Comparison of ENCODE assay signal across 8 cellular contexts in the genomic region with DNA sequence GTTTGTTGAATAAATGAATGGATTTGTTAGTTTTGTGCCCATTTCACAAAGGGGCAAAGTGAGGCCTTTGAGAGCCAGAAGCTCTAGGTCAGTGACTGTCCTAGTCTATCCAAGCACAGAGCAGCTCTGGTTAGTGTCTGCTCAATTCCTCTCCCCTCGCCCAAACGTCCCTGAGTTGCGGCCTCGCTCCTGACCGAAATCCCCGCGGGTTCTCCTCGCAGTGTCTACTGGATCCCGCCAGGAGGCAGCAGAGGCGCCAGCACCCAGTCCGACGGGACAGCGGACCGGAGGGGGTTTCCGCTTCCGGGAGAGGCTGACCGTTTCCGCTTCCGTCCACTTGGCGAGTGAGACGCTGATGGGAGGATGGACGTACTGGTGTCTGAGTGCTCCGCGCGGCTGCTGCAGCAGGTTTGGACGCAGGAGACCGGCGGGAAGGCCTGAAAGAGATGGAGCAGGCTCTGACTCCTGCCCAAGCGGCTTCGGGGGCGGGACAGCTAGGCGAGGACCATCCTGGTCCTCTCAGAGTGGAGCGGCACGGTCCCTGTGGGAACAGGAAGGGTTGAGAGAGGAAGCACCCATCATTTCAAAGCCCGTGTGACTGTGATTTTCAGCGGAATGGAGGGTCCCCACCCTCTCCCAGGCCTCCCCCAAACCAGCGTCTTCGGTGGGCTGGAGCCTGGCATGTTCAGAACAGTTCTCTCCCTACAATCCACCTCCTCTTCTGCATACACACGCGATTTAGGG. TPM values are rescaled to one million over a fixed set of nuclear protein-coding genes. Genes with fewer than 3 reads are reported as not detected.
A peak's percentile ranks its signal among the peaks of the same experiment; 100 is the strongest.
DNase-seq lines count a peak whose midpoint lies in the region; ATAC-seq, FAIRE-seq and TF ChIP-seq lines count a peak whose summit lies in the region.

A gene (plus strand): TSS at position 336 of the 744 bp plus-strand sequence. CDS start 28 bp downstream, at position 364.

- peak; percentile 98 to 99 for ATAC-seq in natural killer cell treated with Interleukin-12 subunit alpha and Interleukin-12 subunit beta and Interleukin-15 and Interleukin-18, amount 100 ng/mL, for 72 hours
- ATAC-seq in stimulated activated naive CD8-positive, alpha-beta T cell treated with anti-CD3 and anti-CD28 coated beads, Interleukin-15, Interleukin-2, amounts not matched to agents 100 U/mL and 50 U/mL, for 24 hours = peak; percentile 95

- H4K20me1 ChIP-seq in Loucy (ENCODE audit: insufficient read depth, low read length, poor library complexity, severe bottlenecking) = peaks cover 3% of the 10 kb centered on the region

- TF ChIP-seq POLR2A in Raji (IDR thresholded peaks at IDR 0.05; ENCODE audit: insufficient read depth, low read depth, low read length) = peak; percentile 97

- DNase-seq in H7 = peak; percentile 96
- DNase-seq in activated effector memory CD4-positive, alpha-beta T cell treated with Interleukin-2 at 50 U/mL for 16 hours = peak; percentile 85
- DNase-seq in fibroblast of pulmonary artery (ENCODE audit: low read depth) = peak; percentile 95
- peak; percentile 93 for DNase-seq in natural killer cell treated with Interleukin-12 subunit alpha and Interleukin-12 subunit beta and Interleukin-15 and Interleukin-18, amount 100 ng/mL, for 72 hours (ENCODE audit: low spot score)
- peak; percentile 92 for DNase-seq in stimulated activated naive CD8-positive, alpha-beta T cell treated with anti-CD3 and anti-CD28 coated beads, Interleukin-15, Interleukin-2, amounts not matched to agents 100 U/mL and 50 U/mL, for 24 hours

- H3K9me3 Mint-ChIP-seq in natural killer cell treated with Interleukin-12 subunit alpha and Interleukin-12 subunit beta and Interleukin-15 and Interleukin-18, amount 100 ng/mL, for 72 hours = no peaks in the 10 kb centered on the region

- H3K27ac Mint-ChIP-seq in natural killer cell treated with Interleukin-12 subunit alpha and Interleukin-12 subunit beta and Interleukin-15 and Interleukin-18, amount 100 ng/mL, for 72 hours = peak within 1 kb of the TSS; percentile 81 to 99

- peak within 1 kb of the TSS; percentile 88 for H2AFZ ChIP-seq in Loucy (ENCODE audit: low read length)

- H3K4me3 ChIP-seq in H7 (ENCODE audit: insufficient read depth, low read depth, low read length) (peak within 1 kb of the TSS; percentile 69), Loucy (ENCODE audit: low read length, poor library complexity, severe bottlenecking) (peak within 1 kb of the TSS; percentile 97), fibroblast of pulmonary artery (replicated peaks; ENCODE audit: low read depth, low read length) (peak within 1 kb of the TSS; percentile 99)

- H3K36me3 Mint-ChIP-seq in natural killer cell treated with Interleukin-12 subunit alpha and Interleukin-12 subunit beta and Interleukin-15 and Interleukin-18, amount 100 ng/mL, for 72 hours = peaks cover 9% of the 10 kb centered on the region

- H3K4me2 ChIP-seq in Loucy (ENCODE audit: low read depth, low read length, poor library complexity, severe bottlenecking) = peak within 1 kb of the TSS; percentile 78

- no peaks in the 10 kb centered on the region for H3F3A ChIP-seq in Loucy (ENCODE audit: low read depth)

- peaks cover 30 to 31% of the 10 kb centered on the region in 2 donors for H3K4me1 Mint-ChIP-seq in natural killer cell treated with Interleukin-12 subunit alpha and Interleukin-12 subunit beta and Interleukin-15 and Interleukin-18, amount 100 ng/mL, for 72 hours (ENCODE audit: low read depth in 2 of 2)

- FAIRE-seq in G401.6 (lab: Jason Lieb, UNC) = peak; percentile 92

- H3K27me3 ChIP-seq in H7 (ENCODE audit: control insufficient read depth, insufficient read depth, low read length) = no peaks in the 10 kb centered on the region
- H3K27me3 ChIP-seq in Loucy (ENCODE audit: insufficient read depth, low read length, poor library complexity, severe bottlenecking) = no peaks in the 10 kb centered on the region

- peak within 1 kb of the TSS; percentile 100 for H3K4me3 Mint-ChIP-seq in natural killer cell treated with Interleukin-12 subunit alpha and Interleukin-12 subunit beta and Interleukin-15 and Interleukin-18, amount 100 ng/mL, for 72 hours

- H3K9me3 ChIP-seq in Loucy (ENCODE audit: insufficient read depth, low read depth, low read length) = no peaks in the 10 kb centered on the region

- H3K9ac ChIP-seq in Loucy (ENCODE audit: low read depth, low read length, poor library complexity, severe bottlenecking) = peak within 1 kb of the TSS; percentile 76

- peak; percentile 72 for TF ChIP-seq CTCF in Loucy (conservative IDR thresholded peaks at IDR 0.05; ENCODE audit: low read length)
- peak; percentile 97 for TF ChIP-seq CTCF in fibroblast of pulmonary artery (IDR thresholded peaks at IDR 0.05; ENCODE audit: low read length, missing control alignments)

- no peaks in the 10 kb centered on the region for H3K9me2 ChIP-seq in Loucy (replicated peaks; ENCODE audit: low read depth, low read length)

- peaks cover 0 to 3% of the 10 kb centered on the region in 2 donors for H3K27me3 Mint-ChIP-seq in natural killer cell treated with Interleukin-12 subunit alpha and Interleukin-12 subunit beta and Interleukin-15 and Interleukin-18, amount 100 ng/mL, for 72 hours

- peaks cover 9% of the 10 kb centered on the region for H3K4me1 ChIP-seq in Loucy (ENCODE audit: insufficient read depth, low read length, poor library complexity, severe bottlenecking)

- H3K79me2 ChIP-seq in Loucy (ENCODE audit: insufficient read depth, low read length) = peaks cover 30% of the 10 kb centered on the region

- H3K36me3 ChIP-seq in H7 (replicated peaks; ENCODE audit: control insufficient read depth, insufficient read depth, low read length) (peaks cover 18% of the 10 kb centered on the region), Loucy (ENCODE audit: insufficient read depth, low read length) (peaks cover 4% of the 10 kb centered on the region; the same call in 1 of the 2 replicates)

RNA-seq across cellular contexts. Expression of the gene that starts here (rescaled TPM):
- 104 and 122 TPM in 2 replicates for total RNA-seq in H7 (2014; rRNA removed; shearing (Covaris generic))
- 10 to 100 TPM; 84.9 to 88.6 TPM for total RNA-seq in natural killer cell treated with Interleukin-12 subunit alpha and Interleukin-12 subunit beta and Interleukin-15 and Interleukin-18, amount 100 ng/mL, for 72 hours

Comparison
In these comparisons a context has a peak if more than half of its experiments do, and no peak if none do; other contexts are left out.
1. Peak in every context shown above with its lines: DNase-seq, ATAC-seq and H3K4me3 ChIP-seq.